1 cellular context compared by ENCODE assay signal in the genomic region with DNA sequence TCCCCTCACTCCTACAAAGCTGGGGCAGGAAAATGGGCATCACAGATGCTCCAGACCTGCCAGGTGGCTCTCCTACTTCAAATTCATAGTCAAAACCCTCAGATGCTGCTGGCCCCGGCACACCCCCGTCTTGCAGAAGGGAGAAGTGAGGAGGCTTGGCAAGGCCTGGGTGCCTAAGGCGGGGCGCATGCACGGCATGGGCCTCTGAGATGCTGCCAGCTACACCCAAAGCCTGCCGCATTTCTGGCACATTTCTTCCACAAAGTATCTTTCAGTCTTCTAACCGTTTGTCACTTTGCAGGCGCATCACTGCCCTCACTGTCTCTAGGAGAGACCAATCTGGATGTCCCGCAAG.
TF ChIP-seq lines count a peak whose summit lies in the region.

No MANE protein-coding gene starts in this region.

TF ChIP-seq in WTC11, 78 proteins besides CTCF, POLR2A, EP300 and RAD21 (continued from another document):
- TF ChIP-seq, protein P1, sequence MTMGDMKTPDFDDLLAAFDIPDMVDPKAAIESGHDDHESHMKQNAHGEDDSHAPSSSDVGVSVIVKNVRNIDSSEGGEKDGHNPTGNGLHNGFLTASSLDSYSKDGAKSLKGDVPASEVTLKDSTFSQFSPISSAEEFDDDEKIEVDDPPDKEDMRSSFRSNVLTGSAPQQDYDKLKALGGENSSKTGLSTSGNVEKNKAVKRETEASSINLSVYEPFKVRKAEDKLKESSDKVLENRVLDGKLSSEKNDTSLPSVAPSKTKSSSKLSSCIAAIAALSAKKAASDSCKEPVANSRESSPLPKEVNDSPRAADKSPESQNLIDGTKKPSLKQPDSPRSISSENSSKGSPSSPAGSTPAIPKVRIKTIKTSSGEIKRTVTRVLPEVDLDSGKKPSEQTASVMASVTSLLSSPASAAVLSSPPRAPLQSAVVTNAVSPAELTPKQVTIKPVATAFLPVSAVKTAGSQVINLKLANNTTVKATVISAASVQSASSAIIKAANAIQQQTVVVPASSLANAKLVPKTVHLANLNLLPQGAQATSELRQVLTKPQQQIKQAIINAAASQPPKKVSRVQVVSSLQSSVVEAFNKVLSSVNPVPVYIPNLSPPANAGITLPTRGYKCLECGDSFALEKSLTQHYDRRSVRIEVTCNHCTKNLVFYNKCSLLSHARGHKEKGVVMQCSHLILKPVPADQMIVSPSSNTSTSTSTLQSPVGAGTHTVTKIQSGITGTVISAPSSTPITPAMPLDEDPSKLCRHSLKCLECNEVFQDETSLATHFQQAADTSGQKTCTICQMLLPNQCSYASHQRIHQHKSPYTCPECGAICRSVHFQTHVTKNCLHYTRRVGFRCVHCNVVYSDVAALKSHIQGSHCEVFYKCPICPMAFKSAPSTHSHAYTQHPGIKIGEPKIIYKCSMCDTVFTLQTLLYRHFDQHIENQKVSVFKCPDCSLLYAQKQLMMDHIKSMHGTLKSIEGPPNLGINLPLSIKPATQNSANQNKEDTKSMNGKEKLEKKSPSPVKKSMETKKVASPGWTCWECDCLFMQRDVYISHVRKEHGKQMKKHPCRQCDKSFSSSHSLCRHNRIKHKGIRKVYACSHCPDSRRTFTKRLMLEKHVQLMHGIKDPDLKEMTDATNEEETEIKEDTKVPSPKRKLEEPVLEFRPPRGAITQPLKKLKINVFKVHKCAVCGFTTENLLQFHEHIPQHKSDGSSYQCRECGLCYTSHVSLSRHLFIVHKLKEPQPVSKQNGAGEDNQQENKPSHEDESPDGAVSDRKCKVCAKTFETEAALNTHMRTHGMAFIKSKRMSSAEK (CRISPR knock-in tag; IDR thresholded peaks at IDR 0.05; ENCODE audit: borderline replicate concordance): no peak
- TF ChIP-seq GTF2I (CRISPR knock-in tag; conservative IDR thresholded peaks at IDR 0.05): no peak
- TF ChIP-seq NR3C1 (CRISPR knock-in tag; conservative IDR thresholded peaks at IDR 0.05; ENCODE audit: low read depth): no peak
- no peak for TF ChIP-seq TP53 (CRISPR knock-in tag; IDR thresholded peaks at IDR 0.05)
- TF ChIP-seq FOXP1 (CRISPR knock-in tag; IDR thresholded peaks at IDR 0.05; ENCODE audit: borderline replicate concordance): no peak
